ENCODE assay signal across 8 cellular contexts in genomic region chr1:34737236-34737635, GRCh38. TPM values are rescaled to one million over a fixed set of nuclear protein-coding genes. Genes with fewer than 3 reads are reported as not detected.
"Had no signal": no experiment of that assay in that cellular context is flagged by ENCODE, and none has a peak within 500 bp of the region (broad histone marks: within the 10 kb centered on the region; RNA-seq: fewer than 3 reads in every experiment).

No MANE protein-coding gene starts in this region.

RNA-seq across cellular contexts. Expression of gene GJB5, which starts 17.6 kb away (rescaled TPM):
- total RNA-seq: M059J, NCI-H460, OCI-LY7, Peyer's patch, Right ventricle myocardium inferior, SJCRH30, SK-MEL-5, T-cell had no signal

RNA-seq across cellular contexts. Expression of gene GJB4, which starts 22.3 kb away (rescaled TPM):
- total RNA-seq: M059J, NCI-H460, OCI-LY7, Peyer's patch, Right ventricle myocardium inferior, SJCRH30, SK-MEL-5, T-cell had no signal

RNA-seq across cellular contexts. Expression of gene GJB3, which starts 43.8 kb away (rescaled TPM):
- total RNA-seq: NCI-H460, OCI-LY7, Right ventricle myocardium inferior, SJCRH30, SK-MEL-5, T-cell had no signal

RNA-seq across cellular contexts. Expression of gene GJA4, which starts 55.6 kb away (rescaled TPM):
- total RNA-seq: M059J, NCI-H460, OCI-LY7, SJCRH30, SK-MEL-5, T-cell had no signal
